In genomic region chr13:26377038-26377437, GRCh38 we compare ENCODE assay signal across 8 cellular contexts.
DNase-seq lines count a peak whose midpoint lies in the region; ATAC-seq and TF ChIP-seq lines count a peak whose summit lies in the region.

No MANE protein-coding gene starts in this region.

- H3K4me3 ChIP-seq in WI38 (ENCODE audit: low read depth, low read length) = no peak overlapping the region

- TF ChIP-seq CTCF in WI38 (IDR thresholded peaks at IDR 0.05; ENCODE audit: low read depth, low read length) = 0 out of 2 replicates have a peak, but pooled peaks have one; percentile 22

- DNase-seq in DMS114 treated with DMSO at 0.1 percent for 48 hours (lab: John Stamatoyannopoulos, UW; ENCODE audit: unreplicated experiment) = peak; percentile 2
- no peak for DNase-seq in left colon

- intact Hi-C loops in left colon (cut with DNase I, micrococcal nuclease) = no loop called here

- peak; percentile 63 for ATAC-seq in HG03135 (IDR thresholded peaks at IDR 0.05; ENCODE audit: unreplicated experiment)
- ATAC-seq in left colon = peak; percentile 45
- no peak for ATAC-seq in GM19455 (IDR thresholded peaks at IDR 0.05; ENCODE audit: unreplicated experiment)
- ATAC-seq in GM19463 (IDR thresholded peaks at IDR 0.05; ENCODE audit: unreplicated experiment) = no peak
- ATAC-seq in GM18498 (IDR thresholded peaks at IDR 0.05; ENCODE audit: unreplicated experiment) = no peak
- ATAC-seq in GM19452 (IDR thresholded peaks at IDR 0.05; ENCODE audit: unreplicated experiment) = no peak

Comparison
In these comparisons a context has a peak if more than half of its experiments do, and no peak if none do; other contexts are left out.
1. ATAC-seq: peak in HG03135 (single experiment) and left colon (single experiment); none in GM19455 (single experiment), GM19463 (single experiment), GM18498 (single experiment) and GM19452 (single experiment).